38 cellular contexts compared by ENCODE assay signal in the genomic region with DNA sequence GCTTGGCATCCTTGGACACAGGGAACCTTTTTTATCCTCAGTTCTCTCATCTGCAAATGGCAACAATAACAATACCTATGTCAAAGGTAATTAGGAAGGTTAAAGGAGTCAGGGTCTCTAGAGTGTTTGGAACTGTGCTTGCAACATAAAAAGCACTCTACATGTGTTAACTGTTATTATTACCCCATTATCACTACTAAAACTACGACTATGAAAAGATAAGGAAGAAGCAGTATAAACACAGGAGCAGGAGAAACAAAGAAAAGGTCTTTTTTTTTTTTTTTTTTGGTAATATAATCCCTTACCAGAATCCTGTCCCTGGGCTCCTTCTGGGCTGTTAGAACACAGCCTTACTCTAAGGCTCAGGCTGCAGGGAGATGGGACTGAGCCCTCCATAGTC.
"Had no signal": no experiment of that assay in that cellular context is flagged by ENCODE, and none has a peak within 500 bp of the region (broad histone marks: within the 10 kb centered on the region; RNA-seq: fewer than 3 reads in every experiment).

No MANE protein-coding gene starts in this region.

- DNase-seq: activated CD4-positive, alpha-beta T cell treated with anti-CD3 and anti-CD28 coated beads for 1 hour; activated CD4-positive, alpha-beta T cell treated with anti-CD3 and anti-CD28 coated beads, Interleukin-2, amount 10 ng/mL, durations not matched to agents 24 days and 14 days; activated CD4-positive, alpha-beta T cell treated with anti-CD3 and anti-CD28 coated beads, Interleukin-2, amount 50 U/mL, for 4 hours; activated CD4-positive, CD25-positive, alpha-beta regulatory T cell; activated CD8-positive, alpha-beta T cell treated with anti-CD3 and anti-CD28 coated beads for 36 hours; activated effector memory CD4-positive, alpha-beta T cell treated with anti-CD3 and anti-CD28 coated beads, Interleukin-2, amount 50 U/mL, for 16 hours; activated naive CD4-positive, alpha-beta T cell; activated naive CD4-positive, alpha-beta T cell treated with anti-CD3 and anti-CD28 coated beads, Interleukin-2, amount 50 U/mL, for 16 hours; activated naive CD8-positive, alpha-beta T cell treated with anti-CD3 and anti-CD28 coated beads for 36 hours; activated T-cell treated with anti-CD3 and anti-CD28 coated beads, Interleukin-2, amount 50 U/mL, for 1 hour; activated T-cell treated with anti-CD3 and anti-CD28 coated beads, Interleukin-2, amount 50 U/mL, for 72 hours; amniotic stem cell; aorta; brain microvascular endothelial cell; central memory CD4-positive, alpha-beta T cell; Kasumi-1; KG1; MG63; NCI-H1048; NCI-H1105 treated with DMSO at 0.1 percent for 48 hours; NCI-H1436; NCI-H187; NCI-H2029 treated with DMSO at 0.1 percent for 48 hours; NCI-H226; NCI-H446 treated with DMSO at 0.1 percent for 48 hours; NCI-H524; NK-92 treated with Interleukin-12 subunit alpha and Interleukin-12 subunit beta, amount 100 ng/mL, for 24 hours; PC-9; SIG-M5; SW 1271; T-helper 1 cell; T-helper 2 cell; T-helper 9 cell; WERI-Rb-1 had no signal

- H3K27ac ChIP-seq: brain microvascular endothelial cell, PC-9, RWPE1, WERI-Rb-1 had no signal

- H3K27me3 ChIP-seq: brain microvascular endothelial cell, MG63 had no signal

- H2AFZ ChIP-seq: PC-9 had no signal

- H3K36me3 ChIP-seq: brain microvascular endothelial cell, MG63, WERI-Rb-1 had no signal

- H3K9me3 ChIP-seq: MG63 had no signal

- H3K4me3 ChIP-seq: MG63, PC-9 had no signal

- ATAC-seq: activated CD8-positive, alpha-beta T cell treated with anti-CD3 and anti-CD28 coated beads for 36 hours; activated T-cell treated with anti-CD3 and anti-CD28 coated beads, Interleukin-2, amount 50 U/mL, for 72 hours; activated T-helper 17 cell treated with anti-CD3 and anti-CD28 coated beads, Interleukin-2, amount 50 U/mL, for 72 hours; Right ventricle myocardium inferior; SK-N-SH treated with all-trans-retinoic acid at 6 μM for 48 hours had no signal

- H3K4me2 ChIP-seq: PC-9 had no signal
